23 cellular contexts compared by ENCODE assay signal in genomic region chr2:216259081-216259480, GRCh38.
DNase-seq lines count a peak whose midpoint lies in the region; ATAC-seq, FAIRE-seq and TF ChIP-seq lines count a peak whose summit lies in the region.
"Had no signal": no experiment of that assay in that cellular context is flagged by ENCODE, and none has a peak within 500 bp of the region (broad histone marks: within the 10 kb centered on the region; RNA-seq: fewer than 3 reads in every experiment).

No MANE protein-coding gene starts in this region.

- no peaks in the 10 kb centered on the region for H3K27me3 Mint-ChIP-seq in WTC11 (ENCODE audit: low read depth)
- H3K27me3 Mint-ChIP-seq in CD4-positive, alpha-beta T cell: no peaks in the 10 kb centered on the region

- no peak overlapping the region for H3K9ac ChIP-seq in BLaER1 treated with 17β-estradiol and CSF1 and Interleukin-3, amounts not matched to agents 10 nM and 100 nM

- CTCF ChIA-PET in WTC11 (lab: Charles Lee): no interaction called here
- CTCF ChIA-PET in CD4-positive, alpha-beta T cell (lab: Charles Lee): no interaction called here

- H3K9me3 ChIP-seq in BLaER1 treated with 17β-estradiol and CSF1 and Interleukin-3, amounts not matched to agents 10 nM and 100 nM (replicated peaks in 1 of 11): no peaks in the 10 kb centered on the region
- H3K9me3 ChIP-seq in upper lobe of right lung: no peaks in the 10 kb centered on the region
- H3K9me3 ChIP-seq in CD4-positive, alpha-beta T cell (ENCODE audit: control insufficient read depth, low read length): no peaks in the 10 kb centered on the region
- H3K9me3 ChIP-seq: BE2C had no signal

- no peak overlapping the region for H3K4me3 ChIP-seq in BLaER1 treated with 17β-estradiol and CSF1 and Interleukin-3, amounts not matched to agents 10 nM and 100 nM
- H3K4me3 ChIP-seq in H7 (ENCODE audit: insufficient read depth, low read depth, low read length) (no peak overlapping the region), upper lobe of right lung (no peak overlapping the region)
- H3K4me3 ChIP-seq: GM12878 had no signal

- intact Hi-C loops in upper lobe of right lung (cut with DNase I): no loop called here
- intact Hi-C loops in CD4-positive, alpha-beta T cell (cut with DNase I, micrococcal nuclease): no loop called here

- POLR2A ChIA-PET in WTC11 (lab: Charles Lee): no interaction called here
- POLR2A ChIA-PET in CD4-positive, alpha-beta T cell (lab: Charles Lee): no interaction called here

- H3K27ac ChIP-seq in BLaER1 treated with 17β-estradiol and CSF1 and Interleukin-3, amounts not matched to agents 10 nM and 100 nM: no peak overlapping the region
- no peak overlapping the region for H3K27ac ChIP-seq in upper lobe of right lung
- H3K27ac ChIP-seq in CD4-positive, alpha-beta T cell (ENCODE audit: low read depth, low read length): no peak overlapping the region
- H3K27ac ChIP-seq: HL-60 had no signal

- H3K36me3 Mint-ChIP-seq in WTC11: no peaks in the 10 kb centered on the region
- H3K36me3 Mint-ChIP-seq in CD4-positive, alpha-beta T cell (ENCODE audit: low read depth): no peaks in the 10 kb centered on the region
- H3K36me3 Mint-ChIP-seq: CD14-positive monocyte; CD8-positive, alpha-beta T cell had no signal

- no peaks in the 10 kb centered on the region for H3K27me3 ChIP-seq in BLaER1 treated with 17β-estradiol and CSF1 and Interleukin-3, amounts not matched to agents 10 nM and 100 nM
- H3K27me3 ChIP-seq in H7 (ENCODE audit: control insufficient read depth, insufficient read depth, low read length) (no peaks in the 10 kb centered on the region; the same call in 1 of the 2 replicates), upper lobe of right lung (no peaks in the 10 kb centered on the region)
- H3K27me3 ChIP-seq in CD4-positive, alpha-beta T cell (ENCODE audit: control insufficient read depth, insufficient read depth, low read length): no peaks in the 10 kb centered on the region
- H3K27me3 ChIP-seq: BE2C had no signal

- ATAC-seq in WTC11 (peak; percentile 56; the same call in 1 of the 2 replicates), upper lobe of right lung (peak; percentile 24)
- no peak for ATAC-seq in CD4-positive, alpha-beta T cell (ENCODE audit: poor library complexity)
- ATAC-seq: CD8-positive, alpha-beta T cell; GM12878 had no signal

- H3K27ac Mint-ChIP-seq in WTC11: no peak overlapping the region
- no peak overlapping the region for H3K27ac Mint-ChIP-seq in CD4-positive, alpha-beta T cell
- H3K27ac Mint-ChIP-seq: CD14-positive monocyte; CD8-positive, alpha-beta T cell; IgD-negative memory B cell had no signal

- H3K4me1 ChIP-seq in BLaER1 treated with 17β-estradiol and CSF1 and Interleukin-3, amounts not matched to agents 10 nM and 100 nM: peaks cover 0 to 17% (median 13%) of the 10 kb centered on the region in 10 experiments; a peak in 13 of 20 replicates
- H3K4me1 ChIP-seq in upper lobe of right lung: no peaks in the 10 kb centered on the region
- H3K4me1 ChIP-seq: BE2C had no signal

- H3K4me2 ChIP-seq in BLaER1 treated with 17β-estradiol and CSF1 and Interleukin-3, amounts not matched to agents 10 nM and 100 nM: peak overlapping the region in 8 of 11 experiments; percentile 28 to 67 (median 50); a peak in 15 of 22 replicates

- peak; percentile 43 for DNase-seq in H7
- DNase-seq in WTC11 (ENCODE audit: low spot score): no peak
- DNase-seq in upper lobe of right lung: no peak
- no peak for DNase-seq in CD4-positive, alpha-beta T cell
- DNase-seq in D721Med (ENCODE audit: insufficient read length, low spot score): no peak
- no peak for DNase-seq in putamen (ENCODE audit: low spot score)
- DNase-seq: ACHN; BE2C; Calu3; CD8-positive, alpha-beta T cell; DMS 273 treated with DMSO at 0.1 percent for 48 hours; DMS53; DND-41; EL; HCEC 1CT; KBM-7 had no signal

- no peaks in the 10 kb centered on the region for H4K20me1 ChIP-seq in BLaER1 treated with 17β-estradiol and CSF1 and Interleukin-3, amounts not matched to agents 10 nM and 100 nM

- FAIRE-seq in D721Med (lab: Jason Lieb, UNC): no peak
- FAIRE-seq: A204.1, GM12878, GM19239 had no signal

- H3K9me3 Mint-ChIP-seq in WTC11: no peaks in the 10 kb centered on the region
- no peaks in the 10 kb centered on the region for H3K9me3 Mint-ChIP-seq in CD4-positive, alpha-beta T cell
- H3K9me3 Mint-ChIP-seq: CD8-positive, alpha-beta T cell had no signal

- TF ChIP-seq CTCF in WTC11 (IDR thresholded peaks at IDR 0.05) (no peak), upper lobe of right lung (IDR thresholded peaks at IDR 0.05) (no peak), D721Med (IDR thresholded peaks at IDR 0.05; ENCODE audit: insufficient read depth, missing control alignments) (no peak)
- no peak for TF ChIP-seq CTCF in CD4-positive, alpha-beta T cell (IDR thresholded peaks at IDR 0.05)

- H3K36me3 ChIP-seq in BLaER1 treated with 17β-estradiol and CSF1 and Interleukin-3, amounts not matched to agents 10 nM and 100 nM: no peaks in the 10 kb centered on the region
- H3K36me3 ChIP-seq in H7 (replicated peaks; ENCODE audit: control insufficient read depth, insufficient read depth, low read length): no peaks in the 10 kb centered on the region
- no peaks in the 10 kb centered on the region for H3K36me3 ChIP-seq in upper lobe of right lung
- H3K36me3 ChIP-seq: BE2C had no signal

- no peaks in the 10 kb centered on the region for H3K4me1 Mint-ChIP-seq in WTC11
- no peaks in the 10 kb centered on the region for H3K4me1 Mint-ChIP-seq in CD4-positive, alpha-beta T cell (ENCODE audit: low read depth)
- H3K4me1 Mint-ChIP-seq: CD14-positive monocyte had no signal

- no peak overlapping the region for H3K4me3 Mint-ChIP-seq in WTC11
- H3K4me3 Mint-ChIP-seq in CD4-positive, alpha-beta T cell: no peak overlapping the region
- H3K4me3 Mint-ChIP-seq: CD14-positive monocyte; CD8-positive, alpha-beta T cell; IgD-negative memory B cell had no signal

TF ChIP-seq in WTC11, 78 proteins besides CTCF, POLR2A, EP300 and RAD21:
- TF ChIP-seq FOXK1 (CRISPR knock-in tag; IDR thresholded peaks at IDR 0.05): no peak
- TF ChIP-seq OVOL2 (CRISPR knock-in tag; IDR thresholded peaks at IDR 0.05; ENCODE audit: borderline replicate concordance): no peak
- no peak for TF ChIP-seq ZMAT4 (CRISPR knock-in tag; IDR thresholded peaks at IDR 0.05)
- no peak for TF ChIP-seq ZNF232 (CRISPR knock-in tag; IDR thresholded peaks at IDR 0.05)
- no peak for TF ChIP-seq CDX4 (CRISPR knock-in tag; IDR thresholded peaks at IDR 0.05; ENCODE audit: borderline replicate concordance)
- no peak for TF ChIP-seq ZNF281 (CRISPR knock-in tag; IDR thresholded peaks at IDR 0.05)
- no peak for TF ChIP-seq ZNF671 (CRISPR knock-in tag; IDR thresholded peaks at IDR 0.05)
- TF ChIP-seq ELF4 (CRISPR knock-in tag; IDR thresholded peaks at IDR 0.05; ENCODE audit: low read depth): no peak
